ENCODE assay signal across 8 cellular contexts in the genomic region with DNA sequence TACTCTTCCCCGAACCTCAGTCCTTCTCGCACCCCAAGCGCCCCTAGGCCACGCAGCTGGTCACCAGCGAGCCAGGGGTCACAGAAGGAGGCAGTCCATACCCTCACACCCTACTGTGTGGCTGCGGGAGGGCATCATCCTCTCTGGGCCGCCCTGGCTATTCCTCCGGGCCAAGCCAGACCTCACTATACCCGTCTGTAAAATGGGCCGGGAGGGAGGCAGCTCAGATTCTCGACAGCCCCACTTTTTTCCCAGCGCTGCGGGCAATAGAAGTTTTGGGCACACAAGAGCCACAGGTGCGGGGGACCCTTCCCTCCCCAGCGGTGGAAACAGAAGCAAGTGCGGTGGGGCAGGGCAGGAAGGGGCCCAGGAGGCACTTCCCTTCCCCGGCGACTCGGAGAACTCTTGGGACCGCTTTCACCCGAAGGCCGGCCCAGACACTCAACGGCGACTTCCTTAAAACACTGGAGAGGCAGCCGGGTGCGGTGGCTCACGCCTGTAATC. TPM values are rescaled to one million over a fixed set of nuclear protein-coding genes. Genes with fewer than 3 reads are reported as not detected.
A peak's percentile ranks its signal among the peaks of the same experiment; 100 is the strongest.
DNase-seq lines count a peak whose midpoint lies in the region; ATAC-seq and TF ChIP-seq lines count a peak whose summit lies in the region.

No MANE protein-coding gene starts in this region.

- H3K9me3 Mint-ChIP-seq in activated CD8-positive, alpha-beta memory T cell treated with anti-CD3 and anti-CD28 coated beads, Interleukin-2, amount 10 ng/mL, durations not matched to agents 7 days and 5 days (ENCODE audit: low read depth): no peaks in the 10 kb centered on the region
- no peaks in the 10 kb centered on the region for H3K9me3 Mint-ChIP-seq in activated CD8-positive, alpha-beta T cell treated with anti-CD3 and anti-CD28 coated beads for 36 hours

- intact Hi-C loops in activated CD8-positive, alpha-beta T cell treated with anti-CD3 and anti-CD28 coated beads for 36 hours (cut with micrococcal nuclease): loop anchor here (10.0 kb wide), 1 partner anchor 152 kb away; a partner anchor contains a TSS
- intact Hi-C loops in thyroid gland (cut with DNase I): loop anchor here (10.0 kb wide), 1 partner anchor 152 kb away; a partner anchor contains a TSS

- peak overlapping the region; percentile 87 to 95 (median 95) for H3K27ac ChIP-seq in thyroid gland

- 93 to 97% methylated on average over 19 to 22 of the region's 27 CpGs for WGBS in thyroid gland, 2 donors

- peaks cover 3% of the 10 kb centered on the region for H3K36me3 Mint-ChIP-seq in activated CD8-positive, alpha-beta memory T cell treated with anti-CD3 and anti-CD28 coated beads, Interleukin-2, amount 10 ng/mL, durations not matched to agents 7 days and 5 days
- peaks cover 14% of the 10 kb centered on the region for H3K36me3 Mint-ChIP-seq in activated CD8-positive, alpha-beta T cell treated with anti-CD3 and anti-CD28 coated beads for 36 hours (ENCODE audit: low read depth)

- no peaks in the 10 kb centered on the region for H3K27me3 Mint-ChIP-seq in activated CD8-positive, alpha-beta memory T cell treated with anti-CD3 and anti-CD28 coated beads, Interleukin-2, amount 10 ng/mL, durations not matched to agents 7 days and 5 days
- no peaks in the 10 kb centered on the region for H3K27me3 Mint-ChIP-seq in activated CD8-positive, alpha-beta T cell treated with anti-CD3 and anti-CD28 coated beads for 36 hours

- H3K27me3 ChIP-seq in iPS-15b (ENCODE audit: control insufficient read depth, insufficient read depth, low read length): peaks cover 8% of the 10 kb centered on the region
- no peaks in the 10 kb centered on the region for H3K27me3 ChIP-seq in thyroid gland

- POLR2A ChIA-PET in activated CD8-positive, alpha-beta T cell treated with anti-CD3 and anti-CD28 coated beads for 36 hours (lab: Charles Lee): interaction anchor here (1.2 to 1.3 kb wide), 2 partner anchors 59 to 164 kb away, joined by 3 to 4 read pairs; no protein-coding TSS in a partner anchor

- CTCF ChIA-PET in activated CD8-positive, alpha-beta memory T cell treated with anti-CD3 and anti-CD28 coated beads, Interleukin-2, amount 10 ng/mL, durations not matched to agents 7 days and 5 days (lab: Charles Lee): interaction anchor here (0.8 to 12.0 kb wide), 8 partner anchors 42 to 165 kb away, joined by 3 to 301 read pairs (median 6); a partner anchor contains a TSS
- CTCF ChIA-PET in activated CD8-positive, alpha-beta T cell treated with anti-CD3 and anti-CD28 coated beads for 36 hours (lab: Charles Lee): interaction anchor here (1.4 to 5.3 kb wide), 4 partner anchors 56 to 85 kb away, joined by 5 to 27 read pairs (median 12); a partner anchor contains a TSS

- H3K4me1 Mint-ChIP-seq in activated CD8-positive, alpha-beta memory T cell treated with anti-CD3 and anti-CD28 coated beads, Interleukin-2, amount 10 ng/mL, durations not matched to agents 7 days and 5 days: peaks cover 33% of the 10 kb centered on the region
- peaks cover 21% of the 10 kb centered on the region for H3K4me1 Mint-ChIP-seq in activated CD8-positive, alpha-beta T cell treated with anti-CD3 and anti-CD28 coated beads for 36 hours (ENCODE audit: low read depth)

- peak overlapping the region; percentile 82 for H3K4me3 Mint-ChIP-seq in activated CD8-positive, alpha-beta memory T cell treated with anti-CD3 and anti-CD28 coated beads, Interleukin-2, amount 10 ng/mL, durations not matched to agents 7 days and 5 days
- H3K4me3 Mint-ChIP-seq in activated CD8-positive, alpha-beta T cell treated with anti-CD3 and anti-CD28 coated beads for 36 hours: peak overlapping the region; percentile 90

- in situ Hi-C loops in GM13977 (cut with MboI; ENCODE audit: low pct_unique_long_range_greater_than_20kb, low sequenced_read_pairs, unreplicated experiment): no loop called here

- TF ChIP-seq CTCF in activated CD8-positive, alpha-beta T cell treated with anti-CD3 and anti-CD28 coated beads for 36 hours (IDR thresholded peaks at IDR 0.05): no peak
- TF ChIP-seq CTCF in thyroid gland (IDR thresholded peaks at IDR 0.05): no peak
- TF ChIP-seq CTCF in GM13977 (IDR thresholded peaks at IDR 0.05; ENCODE audit: extremely low read depth, insufficient read depth, missing control alignments): no peak

- peak; percentile 55 for DNase-seq in activated CD8-positive, alpha-beta memory T cell treated with anti-CD3 and anti-CD28 coated beads, Interleukin-2, amount 10 ng/mL, durations not matched to agents 7 days and 5 days
- no peak for DNase-seq in activated CD8-positive, alpha-beta memory T cell treated with anti-CD3 and anti-CD28 coated beads for 24 hours
- peak; percentile 28 for DNase-seq in activated CD8-positive, alpha-beta T cell treated with anti-CD3 and anti-CD28 coated beads for 36 hours
- DNase-seq in thyroid gland (no peak), glomerular visceral epithelial cell (ENCODE audit: extremely low spot score) (no peak), GM13977 (ENCODE audit: low spot score) (no peak)

- no peak for ATAC-seq in activated CD8-positive, alpha-beta memory T cell treated with anti-CD3 and anti-CD28 coated beads, Interleukin-2, amount 10 ng/mL, durations not matched to agents 7 days and 5 days
- no peak for ATAC-seq in activated CD8-positive, alpha-beta T cell treated with anti-CD3 and anti-CD28 coated beads for 36 hours
- ATAC-seq in HG03571 (IDR thresholded peaks at IDR 0.05; ENCODE audit: unreplicated experiment): no peak

- H3K4me3 ChIP-seq in iPS-15b (ENCODE audit: low read depth, low read length) (peak overlapping the region; percentile 55), thyroid gland (replicated peaks in 1 of 3) (peak overlapping the region in 1 of 3 donors; percentile 81)

- H3K27ac Mint-ChIP-seq in activated CD8-positive, alpha-beta memory T cell treated with anti-CD3 and anti-CD28 coated beads, Interleukin-2, amount 10 ng/mL, durations not matched to agents 7 days and 5 days: peak overlapping the region; percentile 83
- H3K27ac Mint-ChIP-seq in activated CD8-positive, alpha-beta T cell treated with anti-CD3 and anti-CD28 coated beads for 36 hours: peak overlapping the region; percentile 90

- no peak overlapping the region for H3K9ac ChIP-seq in iPS-15b (ENCODE audit: low read depth, low read length)

- H3K36me3 ChIP-seq in iPS-15b (ENCODE audit: control insufficient read depth, insufficient read depth, low read length): no peaks in the 10 kb centered on the region
- H3K36me3 ChIP-seq in thyroid gland: no peaks in the 10 kb centered on the region

- TF ChIP-seq POLR2A in thyroid gland (IDR thresholded peaks at IDR 0.05): no peak

- H3K4me1 ChIP-seq in iPS-15b (ENCODE audit: control insufficient read depth, insufficient read depth, low read length): peaks cover 3% of the 10 kb centered on the region
- peaks cover 4 to 25% of the 10 kb centered on the region in 2 donors for H3K4me1 ChIP-seq in thyroid gland

- no peaks in the 10 kb centered on the region for H3K9me3 ChIP-seq in iPS-15b (ENCODE audit: control insufficient read depth, insufficient read depth, low read length)
- H3K9me3 ChIP-seq in thyroid gland: no peaks in the 10 kb centered on the region

RNA-seq across cellular contexts. Expression of a gene that starts 5.6 kb away (rescaled TPM):
- total RNA-seq in activated CD8-positive, alpha-beta memory T cell treated with anti-CD3 and anti-CD28 coated beads, Interleukin-2, amount 10 ng/mL, durations not matched to agents 7 days and 5 days: 10 to 100 TPM; 35.3 to 45.2 TPM
- 10 to 100 TPM; 29.1 TPM for total RNA-seq in activated CD8-positive, alpha-beta T cell treated with anti-CD3 and anti-CD28 coated beads for 36 hours
- total RNA-seq in thyroid gland: 100 to 1,000 TPM in 2 of 4 donors, 10 to 100 TPM in 2; 51.1 to 120 (median 82.8) TPM

RNA-seq across cellular contexts. Expression of a gene that starts 35.5 kb away (rescaled TPM):
- total RNA-seq in activated CD8-positive, alpha-beta memory T cell treated with anti-CD3 and anti-CD28 coated beads, Interleukin-2, amount 10 ng/mL, durations not matched to agents 7 days and 5 days: under 1 TPM in 1 of 2 experiments, not detected in 1; 0.21 TPM
- 1 to 10 TPM in 1 of 2 experiments, under 1 TPM in 1; 0.25 to 1.7 TPM for total RNA-seq in activated CD8-positive, alpha-beta T cell treated with anti-CD3 and anti-CD28 coated beads for 36 hours
- total RNA-seq in thyroid gland: under 1 TPM in 1 of 4 donors, not detected in 3; 0.22 TPM

Comparison
In these comparisons a context has a peak if more than half of its experiments do, and no peak if none do; other contexts are left out.
1. DNase-seq: peak in activated CD8-positive, alpha-beta memory T cell treated with anti-CD3 and anti-CD28 coated beads, Interleukin-2, amount 10 ng/mL, durations not matched to agents 7 days and 5 days (single experiment) and activated CD8-positive, alpha-beta T cell treated with anti-CD3 and anti-CD28 coated beads for 36 hours (single experiment); none in activated CD8-positive, alpha-beta memory T cell treated with anti-CD3 and anti-CD28 coated beads for 24 hours (single experiment), thyroid gland (0 of 2), glomerular visceral epithelial cell (single experiment) and GM13977 (single experiment).